ENCODE assay signal across 34 cellular contexts in the genomic region with DNA sequence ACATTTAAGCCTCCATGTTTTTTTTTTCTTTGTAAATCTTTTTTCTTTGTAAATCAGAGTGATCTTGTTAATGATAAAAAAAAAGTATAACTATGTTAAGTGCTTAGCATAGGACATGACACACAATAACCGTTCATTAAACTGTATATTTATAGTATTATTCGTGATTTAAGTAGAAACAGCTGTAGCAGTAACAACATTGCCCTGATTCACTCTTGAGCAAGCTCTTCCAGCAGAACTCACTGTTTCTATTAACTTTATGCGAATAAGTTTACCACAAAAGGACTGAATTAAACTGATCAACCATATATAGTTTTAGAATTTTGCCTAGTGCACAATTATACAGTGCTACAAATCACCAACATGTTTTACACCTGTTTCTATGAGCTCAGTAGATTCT.
"Had no signal": no experiment of that assay in that cellular context is flagged by ENCODE, and none has a peak within 500 bp of the region (broad histone marks: within the 10 kb centered on the region; RNA-seq: fewer than 3 reads in every experiment).

No MANE protein-coding gene starts in this region.

- H3K9me3 ChIP-seq: body of pancreas, breast epithelium had no signal

- DNase-seq: activated CD4-positive, alpha-beta memory T cell treated with anti-CD3 and anti-CD28 coated beads, Interleukin-2, amount 10 ng/mL, durations not matched to agents 7 days and 5 days; activated CD4-positive, alpha-beta T cell treated with anti-CD3 and anti-CD28 coated beads for 1 hour; activated CD4-positive, alpha-beta T cell treated with anti-CD3 and anti-CD28 coated beads for 36 hours; activated CD4-positive, alpha-beta T cell treated with anti-CD3 and anti-CD28 coated beads for 48 hours; activated CD4-positive, alpha-beta T cell treated with anti-CD3 and anti-CD28 coated beads, Interleukin-2, amount 10 ng/mL, durations not matched to agents 7 days and 5 days; activated CD4-positive, alpha-beta T cell treated with anti-CD3 and anti-CD28 coated beads, Interleukin-2, amount 50 U/mL, for 48 hours; activated CD4-positive, CD25-positive, alpha-beta regulatory T cell; activated CD8-positive, alpha-beta memory T cell treated with anti-CD3 and anti-CD28 coated beads for 24 hours; activated CD8-positive, alpha-beta memory T cell treated with anti-CD3 and anti-CD28 coated beads, Interleukin-2, amount 10 ng/mL, durations not matched to agents 7 days and 5 days; activated CD8-positive, alpha-beta memory T cell treated with anti-CD3 and anti-CD28 coated beads, Interleukin-2, amount 50 U/mL, for 48 hours; activated CD8-positive, alpha-beta T cell treated with anti-CD3 and anti-CD28 coated beads, Interleukin-2, amount 10 ng/mL, durations not matched to agents 7 days and 5 days; activated effector memory CD4-positive, alpha-beta T cell treated with Interleukin-2 at 50 U/mL for 16 hours; activated gamma-delta T cell treated with Interleukin-2 at 50 U/mL for 16 hours; activated naive CD4-positive, alpha-beta T cell; activated naive CD4-positive, alpha-beta T cell treated with anti-CD3 and anti-CD28 coated beads for 36 hours; activated naive CD4-positive, alpha-beta T cell treated with anti-CD3 and anti-CD28 coated beads, Interleukin-2, amount 50 U/mL, for 16 hours; activated naive CD8-positive, alpha-beta T cell treated with anti-CD3 and anti-CD28 coated beads for 36 hours; activated T-cell treated with anti-CD3 and anti-CD28 coated beads, Interleukin-2, amount 50 U/mL, for 24 hours; activated T-cell treated with anti-CD3 and anti-CD28 coated beads, Interleukin-2, amount 50 U/mL, for 48 hours; adrenal gland; amniotic stem cell; aorta; body of pancreas; brain microvascular endothelial cell; central memory CD4-positive, alpha-beta T cell; T-helper 1 cell; T-helper 2 cell; T-helper 9 cell; WERI-Rb-1 had no signal

- H3K36me3 ChIP-seq: brain microvascular endothelial cell, breast epithelium, WERI-Rb-1 had no signal

- H3K27me3 ChIP-seq: adrenal gland, body of pancreas, brain microvascular endothelial cell, breast epithelium had no signal

- H3K27ac ChIP-seq: adrenal gland, body of pancreas, brain microvascular endothelial cell, breast epithelium, WERI-Rb-1 had no signal

- H3K4me3 ChIP-seq: adrenal gland, body of pancreas, breast epithelium had no signal

- ATAC-seq: activated CD4-positive, alpha-beta T cell treated with anti-CD3 and anti-CD28 coated beads for 36 hours; activated CD4-positive, CD25-positive, alpha-beta regulatory T cell treated with anti-CD3 and anti-CD28 coated beads, Interleukin-2, amount 50 U/mL, for 24 hours; activated CD8-positive, alpha-beta memory T cell treated with anti-CD3 and anti-CD28 coated beads, Interleukin-2, amount 10 ng/mL, durations not matched to agents 7 days and 5 days; activated CD8-positive, alpha-beta T cell treated with anti-CD3 and anti-CD28 coated beads, Interleukin-2, amount 10 ng/mL, durations not matched to agents 7 days and 5 days; activated naive CD4-positive, alpha-beta T cell treated with anti-CD3 and anti-CD28 coated beads, Interleukin-2, amount 50 U/mL, for 72 hours; body of pancreas; WTC11 had no signal

- H3K4me1 ChIP-seq: adrenal gland, body of pancreas, breast epithelium had no signal

- FAIRE-seq: astrocyte had no signal
